ENCODE assay signal across 8 cellular contexts in genomic region chr19:49113762-49114629, GRCh38. TPM values are rescaled to one million over a fixed set of nuclear protein-coding genes. Genes with fewer than 3 reads are reported as not detected.
A peak's percentile ranks its signal among the peaks of the same experiment; 100 is the strongest.
DNase-seq lines count a peak whose midpoint lies in the region; ATAC-seq and TF ChIP-seq lines count a peak whose summit lies in the region.

Gene LIN7B (plus strand): TSS chr19:49114370. CDS start chr19:49114405, 35 bp downstream.

- H3K27ac Mint-ChIP-seq in IgD-negative memory B cell = peak within 1 kb of the TSS; percentile 14 to 73 (median 43)
- peak within 1 kb of the TSS; percentile 81 for H3K27ac Mint-ChIP-seq in neural crest cell (ENCODE audit: unreplicated experiment)

- peak in 12 of 14 donors; percentile 12 to 77 (median 49) for DNase-seq in C1 segment of cervical spinal cord (lab: John Stamatoyannopoulos, UW)
- DNase-seq in GM19240 (ENCODE audit: insufficient read length, low spot score) = peak; percentile 94
- DNase-seq in RPMI7951 (ENCODE audit: low read depth) = peak; percentile 71
- DNase-seq in activated T-helper 9 cell treated with anti-CD3 and anti-CD28 coated beads, Interleukin-2, amount 50 U/mL, for 16 hours (ENCODE audit: low read depth) = peak; percentile 65
- peak; percentile 58 for DNase-seq in fibroblast of villous mesenchyme (ENCODE audit: low read depth)
- DNase-seq in neural crest cell (ENCODE audit: low read depth, low spot score) = peak; percentile 69
- no peak for DNase-seq in thoracic aorta (ENCODE audit: low spot score)

- no peaks in the 10 kb centered on the region for H3K27me3 ChIP-seq in thoracic aorta (replicated peaks; ENCODE audit: insufficient read depth)

- peak within 1 kb of the TSS; percentile 72 to 84 for H3K27ac ChIP-seq in thoracic aorta

- peak within 1 kb of the TSS; percentile 78 to 91 (median 85) for H3K4me3 Mint-ChIP-seq in IgD-negative memory B cell
- H3K4me3 Mint-ChIP-seq in neural crest cell = peak within 1 kb of the TSS; percentile 87

- H3K4me3 ChIP-seq in fibroblast of villous mesenchyme (ENCODE audit: low read depth, low read length) (peak within 1 kb of the TSS; percentile 79), thoracic aorta (peak within 1 kb of the TSS; percentile 94)

- ATAC-seq in thoracic aorta (ENCODE audit: insufficient number of reproducible peaks, low FRiP score, low read depth) = peak; percentile 52

- TF ChIP-seq CTCF in fibroblast of villous mesenchyme (IDR thresholded peaks at IDR 0.05; ENCODE audit: insufficient read depth, low read depth, low read length) (peak; percentile 31), neural crest cell (conservative IDR thresholded peaks at IDR 0.05) (peak; percentile 54), thoracic aorta (IDR thresholded peaks at IDR 0.05) (peak; percentile 41)

- H3K36me3 Mint-ChIP-seq in IgD-negative memory B cell = peaks cover under 1% of the 10 kb centered on the region
- peaks cover 4% of the 10 kb centered on the region for H3K36me3 Mint-ChIP-seq in neural crest cell (ENCODE audit: low read depth)

- H3K27me3 Mint-ChIP-seq in IgD-negative memory B cell (no peaks in the 10 kb centered on the region), neural crest cell (ENCODE audit: low read depth) (peaks cover 19% of the 10 kb centered on the region)

- H3K4me1 ChIP-seq in thoracic aorta (ENCODE audit: control insufficient read depth in 1 of 2, low read depth in 2 of 2) = peaks cover 15 to 42% of the 10 kb centered on the region in 2 donors

- H3K9me3 Mint-ChIP-seq in IgD-negative memory B cell = no peaks in the 10 kb centered on the region
- H3K9me3 Mint-ChIP-seq in neural crest cell = no peaks in the 10 kb centered on the region

- peaks cover 16 to 24% (median 21%) of the 10 kb centered on the region in 3 donors for H3K4me1 Mint-ChIP-seq in IgD-negative memory B cell
- H3K4me1 Mint-ChIP-seq in neural crest cell = peaks cover 36% of the 10 kb centered on the region

- no peaks in the 10 kb centered on the region for H3K36me3 ChIP-seq in thoracic aorta

- no peaks in the 10 kb centered on the region for H3K9me3 ChIP-seq in thoracic aorta

RNA-seq across cellular contexts. Expression of gene LIN7B, which starts in this region (rescaled TPM):
- 8.3 TPM for polyA plus RNA-seq in IgD-negative memory B cell
- 6.0 and 14.6 TPM in 2 replicates for total RNA-seq in RPMI7951 (2014; rRNA removed; shearing (Covaris generic))
- total RNA-seq in fibroblast of villous mesenchyme (4.8 and 6.5 TPM in 2 replicates), neural crest cell (5.4 and 7.5 TPM in 2 replicates), thoracic aorta (10 to 100 TPM in 1 of 2 donors, not detected in 1; 19.8 TPM)
